ENCODE assay signal across 19 cellular contexts in the genomic region with DNA sequence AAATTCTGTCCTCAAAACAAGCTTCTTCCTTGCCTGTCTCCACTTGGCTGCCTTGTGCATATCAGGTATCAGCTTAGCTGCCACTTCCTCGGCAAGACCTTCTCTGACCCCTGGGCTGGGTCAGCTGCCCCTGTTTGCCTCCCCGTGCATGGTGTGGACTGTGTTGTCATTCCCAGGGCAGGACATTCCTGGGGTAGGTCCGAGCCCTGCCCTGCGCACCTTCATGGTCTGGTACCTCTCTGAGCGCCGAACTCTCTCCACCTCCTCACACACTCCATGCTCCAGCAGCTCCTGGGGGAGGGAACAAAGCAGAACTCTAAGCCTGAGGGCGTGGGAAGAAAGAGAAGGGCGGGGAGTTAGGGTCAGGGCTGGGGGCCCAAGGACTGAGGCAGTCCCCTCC. TPM values are rescaled to one million over a fixed set of nuclear protein-coding genes. Genes with fewer than 3 reads are reported as not detected.
DNase-seq lines count a peak whose midpoint lies in the region; ATAC-seq and TF ChIP-seq lines count a peak whose summit lies in the region.
"Had no signal": no experiment of that assay in that cellular context is flagged by ENCODE, and none has a peak within 500 bp of the region (broad histone marks: within the 10 kb centered on the region; RNA-seq: fewer than 3 reads in every experiment).

No MANE protein-coding gene starts in this region.

- H3K27me3 Mint-ChIP-seq in activated CD8-positive, alpha-beta T cell treated with anti-CD3 and anti-CD28 coated beads for 36 hours, result no peaks in the 10 kb centered on the region
- H3K27me3 Mint-ChIP-seq in activated CD8-positive, alpha-beta T cell treated with anti-CD3 and anti-CD28 coated beads, Interleukin-2, amount 10 ng/mL, durations not matched to agents 7 days and 5 days (ENCODE audit: low read depth), result no peaks in the 10 kb centered on the region
- H3K27me3 Mint-ChIP-seq in CD8-positive, alpha-beta T cell (ENCODE audit: low read depth), result no peaks in the 10 kb centered on the region

- H3K4me1 ChIP-seq in CD8-positive, alpha-beta T cell (ENCODE audit: insufficient read depth, low read length), result peaks cover 39% of the 10 kb centered on the region

- TF ChIP-seq CTCF in activated CD8-positive, alpha-beta T cell treated with anti-CD3 and anti-CD28 coated beads for 36 hours (IDR thresholded peaks at IDR 0.05), result no peak
- no peak for TF ChIP-seq CTCF in WERI-Rb-1 (IDR thresholded peaks at IDR 0.05; ENCODE audit: low read depth, low read length)
- no peak for TF ChIP-seq CTCF in CD8-positive, alpha-beta T cell (IDR thresholded peaks at IDR 0.05)

- H3K27ac ChIP-seq in WERI-Rb-1, result no peak overlapping the region
- no peak overlapping the region for H3K27ac ChIP-seq in CD8-positive, alpha-beta T cell (ENCODE audit: low read depth, low read length)
- H3K27ac ChIP-seq: breast epithelium, SK-N-MC, testis had no signal

- no peak for DNase-seq in activated CD8-positive, alpha-beta T cell treated with anti-CD3 and anti-CD28 coated beads for 36 hours
- no peak for DNase-seq in activated CD8-positive, alpha-beta T cell treated with anti-CD3 and anti-CD28 coated beads, Interleukin-2, amount 10 ng/mL, durations not matched to agents 7 days and 5 days
- DNase-seq in WERI-Rb-1, result peak; percentile 31
- peak; percentile 93 for DNase-seq in left kidney (ENCODE audit: low read depth, low spot score)
- no peak for DNase-seq in stimulated activated effector memory CD8-positive, alpha-beta T cell treated with anti-CD3 and anti-CD28 coated beads, Interleukin-12 subunit alpha, Interleukin-12 subunit beta, amount 100 ng/mL, for 72 hours (ENCODE audit: low spot score in 2 of 2)
- DNase-seq in AG08396 (ENCODE audit: low spot score), result no peak
- DNase-seq in CD8-positive, alpha-beta T cell, result no peak
- DNase-seq: activated naive CD4-positive, alpha-beta T cell treated with Interleukin-2 at 50 U/mL for 16 hours; EL; H9; NCI-H1930; NCI-H524 treated with DMSO at 0.1 percent for 48 hours; retina; testis had no signal

- H3K36me3 Mint-ChIP-seq in activated CD8-positive, alpha-beta T cell treated with anti-CD3 and anti-CD28 coated beads for 36 hours (ENCODE audit: low read depth), result peaks cover 49% of the 10 kb centered on the region
- peaks cover 52% of the 10 kb centered on the region for H3K36me3 Mint-ChIP-seq in activated CD8-positive, alpha-beta T cell treated with anti-CD3 and anti-CD28 coated beads, Interleukin-2, amount 10 ng/mL, durations not matched to agents 7 days and 5 days (ENCODE audit: low read depth)
- peaks cover 71% of the 10 kb centered on the region for H3K36me3 Mint-ChIP-seq in stimulated activated effector memory CD8-positive, alpha-beta T cell treated with anti-CD3 and anti-CD28 coated beads, Interleukin-12 subunit alpha, Interleukin-12 subunit beta, amount 100 ng/mL, for 72 hours
- H3K36me3 Mint-ChIP-seq in CD8-positive, alpha-beta T cell, result peaks cover 64% of the 10 kb centered on the region

- peak overlapping the region; percentile 87 for H3K27ac Mint-ChIP-seq in activated CD8-positive, alpha-beta T cell treated with anti-CD3 and anti-CD28 coated beads for 36 hours
- no peak overlapping the region for H3K27ac Mint-ChIP-seq in activated CD8-positive, alpha-beta T cell treated with anti-CD3 and anti-CD28 coated beads, Interleukin-2, amount 10 ng/mL, durations not matched to agents 7 days and 5 days
- H3K27ac Mint-ChIP-seq in stimulated activated effector memory CD8-positive, alpha-beta T cell treated with anti-CD3 and anti-CD28 coated beads, Interleukin-12 subunit alpha, Interleukin-12 subunit beta, amount 100 ng/mL, for 72 hours, result peak overlapping the region; percentile 84
- no peak overlapping the region for H3K27ac Mint-ChIP-seq in CD8-positive, alpha-beta T cell
- H3K27ac Mint-ChIP-seq: H9 had no signal

- peaks cover 48% of the 10 kb centered on the region for H3K36me3 ChIP-seq in WERI-Rb-1
- H3K36me3 ChIP-seq in CD8-positive, alpha-beta T cell (ENCODE audit: insufficient read depth, low read length), result peaks cover 58% of the 10 kb centered on the region
- H3K36me3 ChIP-seq: breast epithelium had no signal

- CTCF ChIA-PET in activated CD8-positive, alpha-beta T cell treated with anti-CD3 and anti-CD28 coated beads for 36 hours (lab: Charles Lee), result no interaction called here
- CTCF ChIA-PET in activated CD8-positive, alpha-beta T cell treated with anti-CD3 and anti-CD28 coated beads, Interleukin-2, amount 10 ng/mL, durations not matched to agents 7 days and 5 days (lab: Charles Lee), result no interaction called here
- CTCF ChIA-PET in CD8-positive, alpha-beta T cell (lab: Charles Lee), result interaction anchor here (1.3 kb wide), 1 partner anchor 11 kb away, joined by 3 read pairs; no protein-coding TSS in a partner anchor

- intact Hi-C loops in activated CD8-positive, alpha-beta T cell treated with anti-CD3 and anti-CD28 coated beads for 36 hours (cut with micrococcal nuclease), result no loop called here
- intact Hi-C loops in CD8-positive, alpha-beta T cell (cut with DNase I, micrococcal nuclease), result no loop called here

- no peaks in the 10 kb centered on the region for H3K27me3 ChIP-seq in WERI-Rb-1 (ENCODE audit: insufficient read depth, low read depth, severe bottlenecking)
- H3K27me3 ChIP-seq in CD8-positive, alpha-beta T cell (ENCODE audit: insufficient read depth, low read length), result no peaks in the 10 kb centered on the region
- H3K27me3 ChIP-seq: breast epithelium, testis had no signal

- no peak overlapping the region for H3K4me3 Mint-ChIP-seq in activated CD8-positive, alpha-beta T cell treated with anti-CD3 and anti-CD28 coated beads for 36 hours
- no peak overlapping the region for H3K4me3 Mint-ChIP-seq in activated CD8-positive, alpha-beta T cell treated with anti-CD3 and anti-CD28 coated beads, Interleukin-2, amount 10 ng/mL, durations not matched to agents 7 days and 5 days
- H3K4me3 Mint-ChIP-seq in stimulated activated effector memory CD8-positive, alpha-beta T cell treated with anti-CD3 and anti-CD28 coated beads, Interleukin-12 subunit alpha, Interleukin-12 subunit beta, amount 100 ng/mL, for 72 hours, result no peak overlapping the region
- no peak overlapping the region for H3K4me3 Mint-ChIP-seq in CD8-positive, alpha-beta T cell
- H3K4me3 Mint-ChIP-seq: H9 had no signal

- peaks cover 50% of the 10 kb centered on the region for H3K4me1 Mint-ChIP-seq in activated CD8-positive, alpha-beta T cell treated with anti-CD3 and anti-CD28 coated beads for 36 hours (ENCODE audit: low read depth)
- peaks cover 64% of the 10 kb centered on the region for H3K4me1 Mint-ChIP-seq in activated CD8-positive, alpha-beta T cell treated with anti-CD3 and anti-CD28 coated beads, Interleukin-2, amount 10 ng/mL, durations not matched to agents 7 days and 5 days (ENCODE audit: low read depth)
- peaks cover 45% of the 10 kb centered on the region for H3K4me1 Mint-ChIP-seq in stimulated activated effector memory CD8-positive, alpha-beta T cell treated with anti-CD3 and anti-CD28 coated beads, Interleukin-12 subunit alpha, Interleukin-12 subunit beta, amount 100 ng/mL, for 72 hours
- H3K4me1 Mint-ChIP-seq in CD8-positive, alpha-beta T cell (ENCODE audit: low read depth), result peaks cover 35% of the 10 kb centered on the region

- no peak for ATAC-seq in activated CD8-positive, alpha-beta T cell treated with anti-CD3 and anti-CD28 coated beads for 36 hours
- no peak for ATAC-seq in activated CD8-positive, alpha-beta T cell treated with anti-CD3 and anti-CD28 coated beads, Interleukin-2, amount 10 ng/mL, durations not matched to agents 7 days and 5 days
- no peak for ATAC-seq in stimulated activated effector memory CD8-positive, alpha-beta T cell treated with anti-CD3 and anti-CD28 coated beads, Interleukin-12 subunit alpha, Interleukin-12 subunit beta, amount 100 ng/mL, for 72 hours
- ATAC-seq in HG03469 (IDR thresholded peaks at IDR 0.05; ENCODE audit: unreplicated experiment), result no peak
- ATAC-seq in CD8-positive, alpha-beta T cell, result no peak

- H3K4me3 ChIP-seq in WERI-Rb-1 (ENCODE audit: low read depth, low read length), result no peak overlapping the region
- H3K4me3 ChIP-seq in CD8-positive, alpha-beta T cell (ENCODE audit: low read depth, low read length), result no peak overlapping the region
- H3K4me3 ChIP-seq: breast epithelium, SK-N-MC, testis had no signal

- H3K9me3 ChIP-seq in WERI-Rb-1 (ENCODE audit: severe bottlenecking), result no peaks in the 10 kb centered on the region
- no peaks in the 10 kb centered on the region for H3K9me3 ChIP-seq in CD8-positive, alpha-beta T cell (ENCODE audit: low read length)
- H3K9me3 ChIP-seq: breast epithelium, testis had no signal

- H3K9me3 Mint-ChIP-seq in activated CD8-positive, alpha-beta T cell treated with anti-CD3 and anti-CD28 coated beads for 36 hours, result no peaks in the 10 kb centered on the region
- H3K9me3 Mint-ChIP-seq in activated CD8-positive, alpha-beta T cell treated with anti-CD3 and anti-CD28 coated beads, Interleukin-2, amount 10 ng/mL, durations not matched to agents 7 days and 5 days (ENCODE audit: insufficient read depth), result no peaks in the 10 kb centered on the region
- no peaks in the 10 kb centered on the region for H3K9me3 Mint-ChIP-seq in stimulated activated effector memory CD8-positive, alpha-beta T cell treated with anti-CD3 and anti-CD28 coated beads, Interleukin-12 subunit alpha, Interleukin-12 subunit beta, amount 100 ng/mL, for 72 hours
- no peaks in the 10 kb centered on the region for H3K9me3 Mint-ChIP-seq in CD8-positive, alpha-beta T cell
- H3K9me3 Mint-ChIP-seq: CD8-positive, alpha-beta memory T cell; H9 had no signal

- POLR2A ChIA-PET in activated CD8-positive, alpha-beta T cell treated with anti-CD3 and anti-CD28 coated beads for 36 hours (lab: Charles Lee), result interaction anchor here (1.3 to 8.2 kb wide), 2 partner anchors 12 to 34 kb away, joined by 5 to 79 read pairs; a partner anchor contains a TSS
- POLR2A ChIA-PET in activated CD8-positive, alpha-beta T cell treated with anti-CD3 and anti-CD28 coated beads, Interleukin-2, amount 10 ng/mL, durations not matched to agents 7 days and 5 days (lab: Charles Lee), result interaction anchor here (1.1 to 4.3 kb wide), 2 partner anchors 13 to 34 kb away, joined by 4 to 17 read pairs; a partner anchor contains a TSS
- POLR2A ChIA-PET in CD8-positive, alpha-beta T cell (lab: Charles Lee), result interaction anchor here (0.7 to 1.2 kb wide), 2 partner anchors 13 to 34 kb away, joined by 3 to 5 read pairs; a partner anchor contains a TSS

RNA-seq across cellular contexts. Expression of a gene that starts 3.8 kb away (rescaled TPM):
- 10 to 100 TPM; 35.4 to 37.2 TPM for total RNA-seq in activated CD8-positive, alpha-beta T cell treated with anti-CD3 and anti-CD28 coated beads for 36 hours
- total RNA-seq in activated CD8-positive, alpha-beta T cell treated with anti-CD3 and anti-CD28 coated beads, Interleukin-2, amount 10 ng/mL, durations not matched to agents 7 days and 5 days, result 10 to 100 TPM; 37.3 to 37.9 TPM
- 10 to 100 TPM; 35.7 to 42.0 TPM for total RNA-seq in CD8-positive, alpha-beta T cell

RNA-seq across cellular contexts. Expression of a gene that starts 13.2 kb away (rescaled TPM):
- under 1 TPM in 1 of 2 experiments, not detected in 1; 0.49 TPM for total RNA-seq in activated CD8-positive, alpha-beta T cell treated with anti-CD3 and anti-CD28 coated beads for 36 hours
- total RNA-seq in activated CD8-positive, alpha-beta T cell treated with anti-CD3 and anti-CD28 coated beads, Interleukin-2, amount 10 ng/mL, durations not matched to agents 7 days and 5 days, result under 1 TPM; 0.34 to 0.68 TPM
- 1 to 10 TPM; 1.1 to 1.5 TPM for total RNA-seq in CD8-positive, alpha-beta T cell
- total RNA-seq: kidney epithelial cell had no signal

RNA-seq across cellular contexts. Expression of a gene that starts 25.6 kb away (rescaled TPM):
- 10 to 100 TPM; 29.1 to 30.4 TPM for total RNA-seq in activated CD8-positive, alpha-beta T cell treated with anti-CD3 and anti-CD28 coated beads for 36 hours
- total RNA-seq in activated CD8-positive, alpha-beta T cell treated with anti-CD3 and anti-CD28 coated beads, Interleukin-2, amount 10 ng/mL, durations not matched to agents 7 days and 5 days, result 10 to 100 TPM; 13.0 to 15.7 TPM
- 10 to 100 TPM; 15.9 to 22.6 TPM for total RNA-seq in CD8-positive, alpha-beta T cell

RNA-seq across cellular contexts. Expression of a gene that starts 34.0 kb away (rescaled TPM):
- total RNA-seq in activated CD8-positive, alpha-beta T cell treated with anti-CD3 and anti-CD28 coated beads for 36 hours, result 100 to 1,000 TPM; 108 to 110 TPM
- 100 to 1,000 TPM; 165 to 166 TPM for total RNA-seq in activated CD8-positive, alpha-beta T cell treated with anti-CD3 and anti-CD28 coated beads, Interleukin-2, amount 10 ng/mL, durations not matched to agents 7 days and 5 days
- 10 to 100 TPM; 82.1 to 84.8 TPM for total RNA-seq in CD8-positive, alpha-beta T cell

RNA-seq across cellular contexts. Expression of a gene that starts 44.8 kb away (rescaled TPM):
- 100 to 1,000 TPM; 243 to 251 TPM for total RNA-seq in activated CD8-positive, alpha-beta T cell treated with anti-CD3 and anti-CD28 coated beads for 36 hours
- 100 to 1,000 TPM; 134 to 135 TPM for total RNA-seq in activated CD8-positive, alpha-beta T cell treated with anti-CD3 and anti-CD28 coated beads, Interleukin-2, amount 10 ng/mL, durations not matched to agents 7 days and 5 days
- 10 to 100 TPM; 44.0 to 48.9 TPM for total RNA-seq in CD8-positive, alpha-beta T cell

Comparison
In these comparisons a context has a peak if more than half of its experiments do, and no peak if none do; other contexts are left out.
1. H3K27ac Mint-ChIP-seq: peak in activated CD8-positive, alpha-beta T cell treated with anti-CD3 and anti-CD28 coated beads for 36 hours (single experiment) and stimulated activated effector memory CD8-positive, alpha-beta T cell treated with anti-CD3 and anti-CD28 coated beads, Interleukin-12 subunit alpha, Interleukin-12 subunit beta, amount 100 ng/mL, for 72 hours (single experiment); none in activated CD8-positive, alpha-beta T cell treated with anti-CD3 and anti-CD28 coated beads, Interleukin-2, amount 10 ng/mL, durations not matched to agents 7 days and 5 days (single experiment) and CD8-positive, alpha-beta T cell (single experiment).
2. DNase-seq: peak in WERI-Rb-1 (single experiment) and left kidney (single experiment); none in activated CD8-positive, alpha-beta T cell treated with anti-CD3 and anti-CD28 coated beads for 36 hours (single experiment), activated CD8-positive, alpha-beta T cell treated with anti-CD3 and anti-CD28 coated beads, Interleukin-2, amount 10 ng/mL, durations not matched to agents 7 days and 5 days (single experiment), stimulated activated effector memory CD8-positive, alpha-beta T cell treated with anti-CD3 and anti-CD28 coated beads, Interleukin-12 subunit alpha, Interleukin-12 subunit beta, amount 100 ng/mL, for 72 hours (0 of 2), AG08396 (single experiment) and CD8-positive, alpha-beta T cell (0 of 7).